10 cellular contexts compared by ENCODE assay signal in the genomic region with DNA sequence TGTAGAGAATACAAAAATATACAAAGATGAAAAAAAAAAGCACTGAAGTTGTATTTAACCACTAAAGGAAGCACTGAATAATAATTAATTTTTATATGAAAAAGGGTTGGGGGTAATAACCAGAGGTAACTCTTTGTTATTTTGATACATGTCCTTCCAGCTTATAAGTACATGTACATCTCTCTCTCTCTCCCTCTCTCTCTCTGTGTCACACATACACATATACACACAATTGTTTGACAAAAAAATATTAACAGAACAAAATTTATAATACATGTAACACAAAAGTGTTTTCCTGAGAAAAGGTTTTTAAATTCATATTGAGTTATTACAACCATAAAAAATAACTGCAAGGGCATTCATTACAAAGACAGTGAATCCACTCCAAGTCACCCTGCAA. TPM values are rescaled to one million over a fixed set of nuclear protein-coding genes. Genes with fewer than 3 reads are reported as not detected.
A peak's percentile ranks its signal among the peaks of the same experiment; 100 is the strongest.
DNase-seq lines count a peak whose midpoint lies in the region; ATAC-seq and TF ChIP-seq lines count a peak whose summit lies in the region.
"Had no signal": no experiment of that assay in that cellular context is flagged by ENCODE, and none has a peak within 500 bp of the region (broad histone marks: within the 10 kb centered on the region; RNA-seq: fewer than 3 reads in every experiment).

No MANE protein-coding gene starts in this region.

- H3K36me3 ChIP-seq in lower lobe of right lung (no peaks in the 10 kb centered on the region), thoracic aorta (no peaks in the 10 kb centered on the region)

- no peak for TF ChIP-seq CTCF in lower lobe of right lung (IDR thresholded peaks at IDR 0.05)
- TF ChIP-seq CTCF in thoracic aorta (IDR thresholded peaks at IDR 0.05), result no peak

- peaks cover 80% of the 10 kb centered on the region for H3K36me3 Mint-ChIP-seq in activated naive CD4-positive, alpha-beta T cell treated with anti-CD3 and anti-CD28 coated beads, Interleukin-2, amount 10 ng/mL, durations not matched to agents 7 days and 5 days
- peaks cover 69% of the 10 kb centered on the region for H3K36me3 Mint-ChIP-seq in T-cell

- peaks cover 51% of the 10 kb centered on the region for H3K4me1 Mint-ChIP-seq in activated naive CD4-positive, alpha-beta T cell treated with anti-CD3 and anti-CD28 coated beads, Interleukin-2, amount 10 ng/mL, durations not matched to agents 7 days and 5 days
- peaks cover 53 to 82% (median 63%) of the 10 kb centered on the region in 3 donors for H3K4me1 Mint-ChIP-seq in T-cell

- H3K27ac ChIP-seq in lower lobe of right lung (peak overlapping the region; percentile 77), thoracic aorta (peak overlapping the region in 1 of 2 donors; percentile 70)

- no peaks in the 10 kb centered on the region for H3K27me3 ChIP-seq in lower lobe of right lung (ENCODE audit: low read depth)
- H3K27me3 ChIP-seq in thoracic aorta (replicated peaks; ENCODE audit: insufficient read depth), result no peaks in the 10 kb centered on the region

- intact Hi-C loops in lower lobe of right lung (cut with DNase I), result no loop called here

- H3K4me3 Mint-ChIP-seq in activated naive CD4-positive, alpha-beta T cell treated with anti-CD3 and anti-CD28 coated beads, Interleukin-2, amount 10 ng/mL, durations not matched to agents 7 days and 5 days, result peak overlapping the region; percentile 91
- peak overlapping the region; percentile 88 to 99 (median 95) for H3K4me3 Mint-ChIP-seq in T-cell

- no peaks in the 10 kb centered on the region for H3K27me3 Mint-ChIP-seq in activated naive CD4-positive, alpha-beta T cell treated with anti-CD3 and anti-CD28 coated beads, Interleukin-2, amount 10 ng/mL, durations not matched to agents 7 days and 5 days
- H3K27me3 Mint-ChIP-seq in T-cell, result no peaks in the 10 kb centered on the region

- POLR2A ChIA-PET in T-cell (lab: Charles Lee), result interaction anchor here in 1 of 2 donors (0.7 to 1.4 kb wide), 4 partner anchors 11 to 49 kb away, joined by 3 to 9 read pairs (median 4); no protein-coding TSS in a partner anchor

- no peaks in the 10 kb centered on the region for H3K9me3 ChIP-seq in lower lobe of right lung
- no peaks in the 10 kb centered on the region for H3K9me3 ChIP-seq in thoracic aorta

- H3K4me1 ChIP-seq in lower lobe of right lung (peaks cover 44% of the 10 kb centered on the region), thoracic aorta (ENCODE audit: control insufficient read depth in 1 of 2, low read depth in 2 of 2) (peaks cover 68 to 89% of the 10 kb centered on the region in 2 donors)

- no peaks in the 10 kb centered on the region for H3K9me3 Mint-ChIP-seq in activated naive CD4-positive, alpha-beta T cell treated with anti-CD3 and anti-CD28 coated beads, Interleukin-2, amount 10 ng/mL, durations not matched to agents 7 days and 5 days
- no peaks in the 10 kb centered on the region for H3K9me3 Mint-ChIP-seq in T-cell

- H3K4me3 ChIP-seq in lower lobe of right lung (peak overlapping the region; percentile 44), thoracic aorta (peak overlapping the region; percentile 65)

- CTCF ChIA-PET in activated naive CD4-positive, alpha-beta T cell treated with anti-CD3 and anti-CD28 coated beads, Interleukin-2, amount 10 ng/mL, durations not matched to agents 7 days and 5 days (lab: Charles Lee), result interaction anchor here (1.2 to 24.2 kb wide), 5 partner anchors 10 to 92 kb away, joined by 5 to 272 read pairs (median 25); no protein-coding TSS in a partner anchor
- CTCF ChIA-PET in T-cell (lab: Charles Lee), result interaction anchor here (0.7 to 14.5 kb wide), 11 partner anchors 10 to 344 kb away, joined by 3 to 298 read pairs (median 5); no protein-coding TSS in a partner anchor

- no peak for DNase-seq in activated naive CD4-positive, alpha-beta T cell treated with anti-CD3 and anti-CD28 coated beads, Interleukin-2, amount 10 ng/mL, durations not matched to agents 7 days and 5 days
- DNase-seq in activated naive CD4-positive, alpha-beta T cell treated with Interleukin-2 at 50 U/mL for 16 hours, result no peak
- DNase-seq in T-cell, result no peak
- DNase-seq in lower lobe of right lung, result no peak
- DNase-seq in thoracic aorta (ENCODE audit: low spot score), result no peak
- no peak for DNase-seq in NCI-H82 (lab: John Stamatoyannopoulos, UW)
- DNase-seq: SHP77; stimulated activated CD4-positive, alpha-beta T cell treated with anti-CD3 and anti-CD28 coated beads, Interleukin-12 subunit alpha, Interleukin-12 subunit beta, amount 100 ng/mL, for 4 hours had no signal

- ATAC-seq in T-cell (replicated peaks in 1 of 4) (peak in 1 of 4 experiments; percentile 2), lower lobe of right lung (no peak), thoracic aorta (ENCODE audit: insufficient number of reproducible peaks, low FRiP score, low read depth) (no peak), HG02970 (IDR thresholded peaks at IDR 0.05; ENCODE audit: low FRiP score, unreplicated experiment) (no peak), GM19397 (IDR thresholded peaks at IDR 0.05; ENCODE audit: unreplicated experiment) (no peak)

- H3K27ac Mint-ChIP-seq in activated naive CD4-positive, alpha-beta T cell treated with anti-CD3 and anti-CD28 coated beads, Interleukin-2, amount 10 ng/mL, durations not matched to agents 7 days and 5 days, result peak overlapping the region; percentile 98
- H3K27ac Mint-ChIP-seq in T-cell, result peak overlapping the region; percentile 98 to 99

RNA-seq across cellular contexts. Expression of gene WIPF1, which starts 4.6 kb away (rescaled TPM):
- total RNA-seq in T-cell, result 100 to 1,000 TPM; 349 to 412 (median 372) TPM
- 84.4 TPM for total RNA-seq in lower lobe of right lung
- 10 to 100 TPM; 50.4 to 58.8 TPM for total RNA-seq in thoracic aorta
